ENCODE assay signal across 1 cellular context in genomic region chr7:2299131-2299829, GRCh38.
TF ChIP-seq lines count a peak whose summit lies in the region.

No MANE protein-coding gene starts in this region.

TF ChIP-seq in IMR-90, 13 proteins besides CTCF, POLR2A, EP300 and RAD21 (continued from another document):
- no peak for TF ChIP-seq ELK1 (IDR thresholded peaks at IDR 0.05; ENCODE audit: borderline replicate concordance, low read depth, low read length)
- TF ChIP-seq FOS (IDR thresholded peaks at IDR 0.05; ENCODE audit: low read depth, low read length) = 0 out of 2 replicates have a peak, but pooled peaks have one; percentile 3
